36 cellular contexts compared by ENCODE assay signal in genomic region chr20:16394784-16395183, GRCh38.
"Had no signal": no experiment of that assay in that cellular context is flagged by ENCODE, and none has a peak within 500 bp of the region (broad histone marks: within the 10 kb centered on the region; RNA-seq: fewer than 3 reads in every experiment).

No MANE protein-coding gene starts in this region.

- H3K27me3 ChIP-seq: ascending aorta, cardiac muscle cell had no signal

- H3K4me3 ChIP-seq: ascending aorta, cardiac muscle cell had no signal

- DNase-seq: activated B cell treated with CpG ODN at 0.5 μM for 24 hours; activated CD4-positive, alpha-beta memory T cell treated with anti-CD3 and anti-CD28 coated beads for 36 hours; activated CD4-positive, alpha-beta T cell treated with anti-CD3 and anti-CD28 coated beads for 4 hours; activated CD4-positive, alpha-beta T cell treated with anti-CD3 and anti-CD28 coated beads, Interleukin-2, amount 10 ng/mL, durations not matched to agents 24 days and 14 days; activated CD4-positive, alpha-beta T cell treated with anti-CD3 and anti-CD28 coated beads, Interleukin-2, amount 50 U/mL, for 1 hour; activated CD4-positive, alpha-beta T cell treated with anti-CD3 and anti-CD28 coated beads, Interleukin-2, amount 50 U/mL, for 4 hours; activated CD4-positive, CD25-positive, alpha-beta regulatory T cell treated with anti-CD3 and anti-CD28 coated beads, Interleukin-2, amount 50 U/mL, for 72 hours; activated CD8-positive, alpha-beta memory T cell treated with anti-CD3 and anti-CD28 coated beads, Interleukin-2, amount 50 U/mL, for 4 hours; activated CD8-positive, alpha-beta T cell treated with anti-CD3 and anti-CD28 coated beads for 36 hours; activated effector memory CD4-positive, alpha-beta T cell treated with Interleukin-2 at 50 U/mL for 16 hours; activated gamma-delta T cell; activated naive CD4-positive, alpha-beta T cell treated with anti-CD3 and anti-CD28 coated beads, Interleukin-2, amount 10 ng/mL, durations not matched to agents 7 days and 5 days; activated naive CD4-positive, alpha-beta T cell treated with Interleukin-2 at 50 U/mL for 16 hours; activated naive CD8-positive, alpha-beta T cell treated with anti-CD3 and anti-CD28 coated beads, Interleukin-2, amount 10 ng/mL, durations not matched to agents 7 days and 5 days; activated naive CD8-positive, alpha-beta T cell treated with anti-CD3 and anti-CD28 coated beads, Interleukin-2, amount 50 U/mL, for 24 hours; activated T-cell treated with anti-CD3 and anti-CD28 coated beads for 4 hours; activated T-cell treated with anti-CD3 and anti-CD28 coated beads, Interleukin-2, amount 50 U/mL, for 1 hour; activated T-cell treated with anti-CD3 and anti-CD28 coated beads, Interleukin-2, amount 50 U/mL, for 4 hours; activated T-cell treated with anti-CD3 and anti-CD28 coated beads, Interleukin-2, amount 50 U/mL, for 72 hours; amygdala; anterior cingulate cortex; caudate nucleus; cerebellar nuclear complex; T-helper 1 cell; T-helper 2 cell; T-helper 9 cell had no signal

- H3K36me3 ChIP-seq: ascending aorta, cardiac muscle cell had no signal

- H3K4me3 Mint-ChIP-seq: activated B cell treated with CpG ODN at 0.5 μM for 24 hours; activated CD4-positive, alpha-beta memory T cell treated with anti-CD3 and anti-CD28 coated beads for 36 hours; activated CD4-positive, alpha-beta T cell treated with anti-CD3 and anti-CD28 coated beads, Interleukin-2, amount 10 ng/mL, durations not matched to agents 24 days and 14 days; activated CD8-positive, alpha-beta T cell treated with anti-CD3 and anti-CD28 coated beads for 36 hours; activated naive CD4-positive, alpha-beta T cell treated with anti-CD3 and anti-CD28 coated beads, Interleukin-2, amount 10 ng/mL, durations not matched to agents 7 days and 5 days; activated naive CD4-positive, alpha-beta T cell treated with anti-CD3 and anti-CD28 coated beads, Interleukin-2, amount 50 U/mL, for 24 hours; activated naive CD8-positive, alpha-beta T cell; activated naive CD8-positive, alpha-beta T cell treated with anti-CD3 and anti-CD28 coated beads, Interleukin-2, amount 10 ng/mL, durations not matched to agents 7 days and 5 days; activated naive CD8-positive, alpha-beta T cell treated with anti-CD3 and anti-CD28 coated beads, Interleukin-2, amount 50 U/mL, for 24 hours; activated T-cell treated with anti-CD3 and anti-CD28 coated beads, Interleukin-2, amount 50 U/mL, for 4 hours; activated T-cell treated with anti-CD3 and anti-CD28 coated beads, Interleukin-2, amount 50 U/mL, for 72 hours; brain; central memory CD8-positive, alpha-beta T cell; T-helper 1 cell treated with Interleukin-12 subunit alpha and Interleukin-12 subunit beta and Interleukin-4 antibody, amounts not matched to agents 30 μg/mL and 1 μg/mL, for 36 hours; T-helper 2 cell treated with Interferon-gamma antibody and Interleukin-4, amounts not matched to agents 5 μg/mL and 100 μg/mL, for 36 hours had no signal

- H3K27ac Mint-ChIP-seq: activated B cell treated with CpG ODN at 0.5 μM for 24 hours; activated CD4-positive, alpha-beta memory T cell treated with anti-CD3 and anti-CD28 coated beads for 36 hours; activated CD4-positive, alpha-beta T cell treated with anti-CD3 and anti-CD28 coated beads, Interleukin-2, amount 10 ng/mL, durations not matched to agents 24 days and 14 days; activated CD8-positive, alpha-beta T cell treated with anti-CD3 and anti-CD28 coated beads for 36 hours; activated naive CD4-positive, alpha-beta T cell treated with anti-CD3 and anti-CD28 coated beads, Interleukin-2, amount 10 ng/mL, durations not matched to agents 7 days and 5 days; activated naive CD4-positive, alpha-beta T cell treated with anti-CD3 and anti-CD28 coated beads, Interleukin-2, amount 50 U/mL, for 24 hours; activated naive CD8-positive, alpha-beta T cell; activated naive CD8-positive, alpha-beta T cell treated with anti-CD3 and anti-CD28 coated beads, Interleukin-2, amount 10 ng/mL, durations not matched to agents 7 days and 5 days; activated naive CD8-positive, alpha-beta T cell treated with anti-CD3 and anti-CD28 coated beads, Interleukin-2, amount 50 U/mL, for 24 hours; activated T-cell treated with anti-CD3 and anti-CD28 coated beads, Interleukin-2, amount 50 U/mL, for 72 hours; activated T-helper 2 cell treated with anti-CD3 and anti-CD28 coated beads, Interferon-gamma antibody, Interleukin-2, Interleukin-4, amounts not matched to agents 10 μg/mL and 5 μg/mL and 100 μg/mL, durations not matched to agents 14 hours and 24 hours and 36 hours; brain; T-helper 1 cell treated with Interleukin-12 subunit alpha and Interleukin-12 subunit beta and Interleukin-4 antibody, amounts not matched to agents 30 μg/mL and 1 μg/mL, for 36 hours; T-helper 2 cell treated with Interferon-gamma antibody and Interleukin-4, amounts not matched to agents 5 μg/mL and 100 μg/mL, for 36 hours had no signal

- H3K27me3 Mint-ChIP-seq: activated B cell treated with CpG ODN at 0.5 μM for 24 hours; activated CD4-positive, alpha-beta memory T cell treated with anti-CD3 and anti-CD28 coated beads for 36 hours; activated CD4-positive, alpha-beta T cell treated with anti-CD3 and anti-CD28 coated beads, Interleukin-2, amount 10 ng/mL, durations not matched to agents 24 days and 14 days; activated CD8-positive, alpha-beta T cell treated with anti-CD3 and anti-CD28 coated beads for 36 hours; activated naive CD4-positive, alpha-beta T cell treated with anti-CD3 and anti-CD28 coated beads, Interleukin-2, amount 10 ng/mL, durations not matched to agents 7 days and 5 days; activated naive CD4-positive, alpha-beta T cell treated with anti-CD3 and anti-CD28 coated beads, Interleukin-2, amount 50 U/mL, for 24 hours; activated naive CD8-positive, alpha-beta T cell; activated naive CD8-positive, alpha-beta T cell treated with anti-CD3 and anti-CD28 coated beads, Interleukin-2, amount 10 ng/mL, durations not matched to agents 7 days and 5 days; activated naive CD8-positive, alpha-beta T cell treated with anti-CD3 and anti-CD28 coated beads, Interleukin-2, amount 50 U/mL, for 24 hours; central memory CD8-positive, alpha-beta T cell had no signal

- H3K9me3 ChIP-seq: ascending aorta had no signal

- H3K36me3 Mint-ChIP-seq: activated naive CD4-positive, alpha-beta T cell treated with anti-CD3 and anti-CD28 coated beads, Interleukin-2, amount 10 ng/mL, durations not matched to agents 7 days and 5 days; activated naive CD8-positive, alpha-beta T cell treated with anti-CD3 and anti-CD28 coated beads, Interleukin-2, amount 10 ng/mL, durations not matched to agents 7 days and 5 days had no signal

- H3K9me3 Mint-ChIP-seq: activated B cell treated with CpG ODN at 0.5 μM for 24 hours; activated CD4-positive, alpha-beta memory T cell treated with anti-CD3 and anti-CD28 coated beads for 36 hours; activated CD4-positive, alpha-beta T cell treated with anti-CD3 and anti-CD28 coated beads, Interleukin-2, amount 10 ng/mL, durations not matched to agents 24 days and 14 days; activated CD8-positive, alpha-beta T cell treated with anti-CD3 and anti-CD28 coated beads for 36 hours; activated naive CD4-positive, alpha-beta T cell treated with anti-CD3 and anti-CD28 coated beads, Interleukin-2, amount 10 ng/mL, durations not matched to agents 7 days and 5 days; activated naive CD8-positive, alpha-beta T cell treated with anti-CD3 and anti-CD28 coated beads, Interleukin-2, amount 10 ng/mL, durations not matched to agents 7 days and 5 days; activated naive CD8-positive, alpha-beta T cell treated with anti-CD3 and anti-CD28 coated beads, Interleukin-2, amount 50 U/mL, for 24 hours; activated T-cell treated with anti-CD3 and anti-CD28 coated beads, Interleukin-2, amount 50 U/mL, for 4 hours; activated T-cell treated with anti-CD3 and anti-CD28 coated beads, Interleukin-2, amount 50 U/mL, for 72 hours; activated T-helper 2 cell treated with anti-CD3 and anti-CD28 coated beads, Interferon-gamma antibody, Interleukin-2, Interleukin-4, amounts not matched to agents 10 μg/mL and 5 μg/mL and 100 μg/mL, durations not matched to agents 14 hours and 24 hours and 36 hours; brain; central memory CD8-positive, alpha-beta T cell; T-helper 1 cell treated with Interleukin-12 subunit alpha and Interleukin-12 subunit beta and Interleukin-4 antibody, amounts not matched to agents 30 μg/mL and 1 μg/mL, for 36 hours; T-helper 2 cell treated with Interferon-gamma antibody and Interleukin-4, amounts not matched to agents 5 μg/mL and 100 μg/mL, for 36 hours had no signal

- H3K27ac ChIP-seq: ascending aorta, cardiac muscle cell, VCaP had no signal

- H3K4me1 Mint-ChIP-seq: activated CD4-positive, alpha-beta T cell treated with anti-CD3 and anti-CD28 coated beads, Interleukin-2, amount 10 ng/mL, durations not matched to agents 24 days and 14 days; activated naive CD4-positive, alpha-beta T cell treated with anti-CD3 and anti-CD28 coated beads, Interleukin-2, amount 10 ng/mL, durations not matched to agents 7 days and 5 days; activated naive CD4-positive, alpha-beta T cell treated with anti-CD3 and anti-CD28 coated beads, Interleukin-2, amount 50 U/mL, for 24 hours; activated naive CD8-positive, alpha-beta T cell treated with anti-CD3 and anti-CD28 coated beads, Interleukin-2, amount 10 ng/mL, durations not matched to agents 7 days and 5 days; central memory CD8-positive, alpha-beta T cell had no signal

- ATAC-seq: activated CD8-positive, alpha-beta T cell treated with anti-CD3 and anti-CD28 coated beads for 36 hours; activated naive CD8-positive, alpha-beta T cell treated with anti-CD3 and anti-CD28 coated beads, Interleukin-2, amount 50 U/mL, for 24 hours; activated T-cell treated with anti-CD3 and anti-CD28 coated beads, Interleukin-2, amount 50 U/mL, for 4 hours; activated T-cell treated with anti-CD3 and anti-CD28 coated beads, Interleukin-2, amount 50 U/mL, for 72 hours had no signal
